20 cellular contexts compared by ENCODE assay signal in genomic region chr7:42198974-42199668, GRCh38. TPM values are rescaled to one million over a fixed set of nuclear protein-coding genes. Genes with fewer than 3 reads are reported as not detected.
A peak's percentile ranks its signal among the peaks of the same experiment; 100 is the strongest.
DNase-seq lines count a peak whose midpoint lies in the region; ATAC-seq, FAIRE-seq and TF ChIP-seq lines count a peak whose summit lies in the region.
"Had no signal": no experiment of that assay in that cellular context is flagged by ENCODE, and none has a peak within 500 bp of the region (broad histone marks: within the 10 kb centered on the region; RNA-seq: fewer than 3 reads in every experiment).

No MANE protein-coding gene starts in this region.

- peaks cover 0 to 3% of the 10 kb centered on the region in 2 experiments for H3K36me3 ChIP-seq in keratinocyte (ENCODE audit: control insufficient read depth in 2 of 2, extremely low read depth in 1 of 2, insufficient read depth in 2 of 2, low read length in 2 of 2)
- peaks cover 5 to 87% of the 10 kb centered on the region in 2 donors for H3K36me3 ChIP-seq in neuronal stem cell (replicated peaks in 1 of 2; ENCODE audit: control insufficient read depth in 2 of 2, insufficient read depth in 2 of 2, low read length in 2 of 2)
- H3K36me3 ChIP-seq: BE2C, lower lobe of right lung had no signal

- H4K8ac ChIP-seq in neuronal stem cell (ENCODE audit: low read depth, low read length): no peak overlapping the region

- no peak overlapping the region for H4K91ac ChIP-seq in neuronal stem cell (ENCODE audit: low read depth, low read length, poor library complexity)

- no peak overlapping the region for H3K4ac ChIP-seq in neuronal stem cell (ENCODE audit: low read length)

- H2BK120ac ChIP-seq in neuronal stem cell (ENCODE audit: low read depth, low read length): no peak overlapping the region

- H2AFZ ChIP-seq in keratinocyte (ENCODE audit: control insufficient read depth, low read length) (peak overlapping the region; percentile 44), neuronal stem cell (ENCODE audit: low read length) (no peak overlapping the region)

- DNase-seq in AG08395 (ENCODE audit: low spot score): peak; percentile 74
- peak; percentile 79 for DNase-seq in GM04504 (ENCODE audit: low read depth)
- DNase-seq in astrocyte of the cerebellum (ENCODE audit: low read depth): peak; percentile 33
- no peak for DNase-seq in keratinocyte (ENCODE audit: low read depth, low spot score)
- DNase-seq in kidney tubule cell (ENCODE audit: low spot score): no peak
- no peak for DNase-seq in neuronal stem cell (ENCODE audit: low spot score)
- DNase-seq in SW 1271 (lab: John Stamatoyannopoulos, UW): no peak
- DNase-seq: activated T-cell treated with anti-CD3 and anti-CD28 coated beads for 4 hours, amniotic stem cell, BE2C, cortex of kidney, DMS79, lower lobe of right lung, NCI-H146, NCI-H446 treated with DMSO at 0.1 percent for 48 hours, OCI-M1, T-helper 1 cell had no signal

- H2AK5ac ChIP-seq in neuronal stem cell (ENCODE audit: low read depth, low read length): no peak overlapping the region

- in situ Hi-C loops in astrocyte of the cerebellum (cut with HindIII; ENCODE audit: low sequenced_read_pairs): no loop called here

- H3K9me3 ChIP-seq in keratinocyte (ENCODE audit: control insufficient read depth, low read depth, low read length): no peaks in the 10 kb centered on the region
- H3K9me3 ChIP-seq in neuronal stem cell (replicated peaks in 1 of 2; ENCODE audit: control insufficient read depth in 2 of 2, insufficient read depth in 1 of 2, low read depth in 1 of 2, low read length in 2 of 2): peaks cover 0 to 2% of the 10 kb centered on the region in 2 donors
- H3K9me3 ChIP-seq: BE2C, lower lobe of right lung had no signal

- H3K23ac ChIP-seq in neuronal stem cell (ENCODE audit: low read depth, low read length, poor library complexity): no peak overlapping the region

- peak overlapping the region; percentile 68 for H3K27ac ChIP-seq in keratinocyte (ENCODE audit: control insufficient read depth, insufficient read depth, low read length)
- no peak overlapping the region for H3K27ac ChIP-seq in neuronal stem cell (replicated peaks; ENCODE audit: low read length)
- H3K27ac ChIP-seq: lower lobe of right lung had no signal

- H2BK15ac ChIP-seq in neuronal stem cell (ENCODE audit: low read length): no peak overlapping the region

- H3K27me3 ChIP-seq in keratinocyte (ENCODE audit: control insufficient read depth, extremely low read depth, insufficient read depth, low read length) (no peaks in the 10 kb centered on the region), neuronal stem cell (ENCODE audit: control insufficient read depth in 3 of 3, insufficient read depth in 3 of 3, low read depth in 1 of 3, low read length in 3 of 3) (no peaks in the 10 kb centered on the region)
- H3K27me3 ChIP-seq: BE2C had no signal

- H3K79me2 ChIP-seq in keratinocyte (ENCODE audit: control insufficient read depth, insufficient read depth, low read length): peaks cover 12% of the 10 kb centered on the region

- ATAC-seq in HG03439 (IDR thresholded peaks at IDR 0.05; ENCODE audit: unreplicated experiment): no peak
- ATAC-seq: GM12878, HCT116, lower lobe of right lung had no signal

- no peak overlapping the region for H2BK5ac ChIP-seq in neuronal stem cell (ENCODE audit: low read length)

- no peak overlapping the region for H3K14ac ChIP-seq in neuronal stem cell (ENCODE audit: low read length)

- dilution Hi-C loops in keratinocyte (cut with MboI; ENCODE audit: extremely low pct_ligation_motif_present, low sequenced_read_pairs): no loop called here

- TF ChIP-seq CTCF in astrocyte of the cerebellum (IDR thresholded peaks at IDR 0.05; ENCODE audit: low read depth, low read length, missing control alignments) (no peak), keratinocyte (optimal IDR thresholded peaks at IDR 0.05 in 1 of 3, IDR thresholded peaks at IDR 0.05 in 1 of 3, conservative IDR thresholded peaks at IDR 0.05 in 1 of 3; ENCODE audit: extremely low read depth in 1 of 3, insufficient read depth in 2 of 3, low read length in 3 of 3) (no peak)

- no peak overlapping the region for H2BK12ac ChIP-seq in neuronal stem cell (ENCODE audit: low read length)

- H3K79me1 ChIP-seq in neuronal stem cell (ENCODE audit: low read depth, low read length): peaks cover 4% of the 10 kb centered on the region

- no peak overlapping the region for H3K18ac ChIP-seq in neuronal stem cell (ENCODE audit: low read length)

- FAIRE-seq in keratinocyte (lab: Jason Lieb, UNC): peak; percentile 56
- FAIRE-seq: GM12878 had no signal

- no CpG with 5 or more reads among the region's 8 CpGs for WGBS in neuronal stem cell (ENCODE audit: extremely low coverage in 2 of 2, insufficient read length in 2 of 2, insufficient replicate concordance in 1 of 2), 2 donors

- no peaks in the 10 kb centered on the region for H3K9me1 ChIP-seq in keratinocyte (ENCODE audit: control insufficient read depth, extremely low read depth, insufficient read depth, low read length)

- peaks cover 20% of the 10 kb centered on the region for H3K4me1 ChIP-seq in keratinocyte (ENCODE audit: control insufficient read depth, extremely low read depth, insufficient read depth, low read length)
- peaks cover 0 to 21% of the 10 kb centered on the region in 2 donors for H3K4me1 ChIP-seq in neuronal stem cell (ENCODE audit: control insufficient read depth in 2 of 2, insufficient read depth in 1 of 2, low read depth in 1 of 2, low read length in 2 of 2)
- H3K4me1 ChIP-seq: BE2C had no signal

- H3K4me2 ChIP-seq in keratinocyte (ENCODE audit: control insufficient read depth, extremely low read depth, insufficient read depth, low read depth, low read length) (peak overlapping the region; percentile 68), neuronal stem cell (ENCODE audit: insufficient read depth, low read length, poor library complexity, severe bottlenecking) (no peak overlapping the region)

- H4K20me1 ChIP-seq in keratinocyte (ENCODE audit: control insufficient read depth, extremely low read depth, insufficient read depth, low read length): no peaks in the 10 kb centered on the region

- H3K4me3 ChIP-seq in astrocyte of the cerebellum (ENCODE audit: low read depth, low read length) (no peak overlapping the region), keratinocyte (ENCODE audit: control insufficient read depth in 2 of 3, extremely low read depth in 1 of 3, insufficient read depth in 2 of 3, low read depth in 1 of 3, low read length in 3 of 3) (no peak overlapping the region), neuronal stem cell (ENCODE audit: low read length in 2 of 2) (no peak overlapping the region)
- H3K4me3 ChIP-seq: GM12878, lower lobe of right lung had no signal

- peak overlapping the region; percentile 39 for H3K9ac ChIP-seq in keratinocyte (ENCODE audit: control insufficient read depth, extremely low read depth, insufficient read depth, low read length)
- no peak overlapping the region for H3K9ac ChIP-seq in neuronal stem cell (ENCODE audit: low read depth, low read length, poor library complexity)

RNA-seq across cellular contexts. Expression of gene GLI3, which starts 37.9 kb away (rescaled TPM):
- 2.0 to 3.7 TPM (median 3.6 TPM) in 3 replicates for polyA plus RNA-seq in keratinocyte
- 2.1 TPM for polyA plus RNA-seq in keratinocyte (2011; ENCODE audit: low read depth)
- 4.2 and 4.3 TPM in 2 replicates for polyA plus RNA-seq in keratinocyte (2011; cell fraction: cytosol; rRNA removed)
- polyA plus RNA-seq in keratinocyte (2011; cell fraction: nucleus; rRNA removed): 10.5 and 13.0 TPM in 2 replicates
- polyA plus RNA-seq in keratinocyte (2012; ENCODE audit: low replicate concordance): 3.5 and 5.1 TPM in 2 replicates
- polyA minus RNA-seq in keratinocyte: 14.7 to 24.0 TPM (median 15.6 TPM) in 3 replicates
- polyA minus RNA-seq in keratinocyte (2011; cell fraction: cytosol; rRNA and poly(A)+ RNA removed): 8.2 TPM
- 13.1 and 21.2 TPM in 2 replicates for polyA minus RNA-seq in keratinocyte (2011; cell fraction: nucleus; rRNA and poly(A)+ RNA removed)
- 54.7 TPM for polyA plus RNA-seq in neuronal stem cell (2013, experiment 1 of 2)
- polyA plus RNA-seq in neuronal stem cell (2013, experiment 2 of 2): 56.9 TPM

Comparison
In these comparisons a context has a peak if more than half of its experiments do, and no peak if none do; other contexts are left out.
1. DNase-seq: peak in AG08395 (single experiment), GM04504 (single experiment) and astrocyte of the cerebellum (single experiment); none in keratinocyte (single experiment), kidney tubule cell (single experiment), neuronal stem cell (single experiment) and SW 1271 (0 of 2).